27 cellular contexts compared by ENCODE assay signal in genomic region chr3:143824675-143825074, GRCh38. TPM values are rescaled to one million over a fixed set of nuclear protein-coding genes. Genes with fewer than 3 reads are reported as not detected.
DNase-seq lines count a peak whose midpoint lies in the region; ATAC-seq, FAIRE-seq and TF ChIP-seq lines count a peak whose summit lies in the region.
"Had no signal": no experiment of that assay in that cellular context is flagged by ENCODE, and none has a peak within 500 bp of the region (broad histone marks: within the 10 kb centered on the region; RNA-seq: fewer than 3 reads in every experiment).

No MANE protein-coding gene starts in this region.

- POLR2A ChIA-PET in naive thymus-derived CD8-positive, alpha-beta T cell (lab: Charles Lee): no interaction called here
- POLR2A ChIA-PET in HepG2 (lab: Yijun Ruan, JAX): no interaction called here

- intact Hi-C loops in HepG2 (cut with micrococcal nuclease; ENCODE audit: unreplicated experiment): no loop called here

- H3K27me3 ChIP-seq in MG63: no peaks in the 10 kb centered on the region
- no peaks in the 10 kb centered on the region for H3K27me3 ChIP-seq in HepG2 (ENCODE audit: control insufficient read depth in 1 of 2, insufficient read depth in 2 of 2, low read length in 2 of 2)
- H3K27me3 ChIP-seq: cardiac muscle cell, right lobe of liver, upper lobe of left lung had no signal

- no peak for DNase-seq in T-helper 2 cell treated with Interferon-gamma antibody and Interleukin-4, amounts not matched to agents 5 μg/mL and 100 μg/mL, for 36 hours (ENCODE audit: low spot score)
- DNase-seq in T-helper 2 cell (no peak), MG63 (peak; percentile 57), fibroblast of gingiva (ENCODE audit: low read depth) (peak; percentile 81), NCI-H187 treated with DMSO at 0.1 percent for 48 hours (lab: John Stamatoyannopoulos, UW) (no peak), HepG2 (ENCODE audit: low spot score) (no peak)
- DNase-seq in naive thymus-derived CD8-positive, alpha-beta T cell: no peak
- DNase-seq: activated CD4-positive, CD25-positive, alpha-beta regulatory T cell; activated CD8-positive, alpha-beta T cell treated with anti-CD3 and anti-CD28 coated beads for 36 hours; activated T-cell treated with anti-CD3 and anti-CD28 coated beads for 4 hours; BE2C; kidney glomerular epithelial cell; MM.1S; naive B cell; NCI-H146; right lobe of liver; stimulated activated CD4-positive, alpha-beta T cell treated with anti-CD3 and anti-CD28 coated beads, Interleukin-15, amount 100 ng/mL, for 24 hours; T1000; upper lobe of left lung had no signal

- H3K36me3 ChIP-seq in MG63: no peaks in the 10 kb centered on the region
- H3K36me3 ChIP-seq in HepG2 (replicated peaks in 1 of 2; ENCODE audit: control insufficient read depth in 1 of 2, insufficient read depth in 2 of 2, low read length in 2 of 2): no peaks in the 10 kb centered on the region
- H3K36me3 ChIP-seq: BE2C, cardiac muscle cell, HAP-1, right lobe of liver, upper lobe of left lung had no signal

- H3K27me3 Mint-ChIP-seq in T-helper 2 cell treated with Interferon-gamma antibody and Interleukin-4, amounts not matched to agents 5 μg/mL and 100 μg/mL, for 36 hours (ENCODE audit: low read depth): no peaks in the 10 kb centered on the region
- no peaks in the 10 kb centered on the region for H3K27me3 Mint-ChIP-seq in nephron (ENCODE audit: low read depth)
- no peaks in the 10 kb centered on the region for H3K27me3 Mint-ChIP-seq in naive thymus-derived CD8-positive, alpha-beta T cell
- H3K27me3 Mint-ChIP-seq: activated CD8-positive, alpha-beta T cell treated with anti-CD3 and anti-CD28 coated beads for 36 hours; IgD-negative memory B cell; naive B cell had no signal

- H3K9me3 ChIP-seq in MG63 (no peaks in the 10 kb centered on the region), HepG2 (ENCODE audit: low read length) (no peaks in the 10 kb centered on the region)
- H3K9me3 ChIP-seq: BE2C, HAP-1, right lobe of liver, upper lobe of left lung had no signal

- H3K9me3 Mint-ChIP-seq in T-helper 2 cell treated with Interferon-gamma antibody and Interleukin-4, amounts not matched to agents 5 μg/mL and 100 μg/mL, for 36 hours: peaks cover 12% of the 10 kb centered on the region
- no peaks in the 10 kb centered on the region for H3K9me3 Mint-ChIP-seq in nephron
- peaks cover 0 to 13% (median 3%) of the 10 kb centered on the region in 9 donors for H3K9me3 Mint-ChIP-seq in naive thymus-derived CD8-positive, alpha-beta T cell
- H3K9me3 Mint-ChIP-seq: IgD-negative memory B cell had no signal

- TF ChIP-seq CTCF in nephron (IDR thresholded peaks at IDR 0.05; ENCODE audit: unreplicated experiment in 3 of 3): no peak
- TF ChIP-seq CTCF in HepG2 (CRISPR knock-in tag; IDR thresholded peaks at IDR 0.05): no peak

- H3K9ac ChIP-seq in HepG2 (ENCODE audit: insufficient read depth, low read depth, low read length): no peak overlapping the region
- H3K9ac ChIP-seq: parathyroid adenoma had no signal

- H3K79me2 ChIP-seq in HepG2 (ENCODE audit: insufficient read depth, low read length): no peaks in the 10 kb centered on the region
- H3K79me2 ChIP-seq: parathyroid adenoma had no signal

- no peak for ATAC-seq in naive thymus-derived CD8-positive, alpha-beta T cell
- ATAC-seq in HepG2: no peak

- no peak for TF ChIP-seq POLR2A in HepG2 (IDR thresholded peaks at IDR 0.05; ENCODE audit: insufficient read depth in 1 of 2, low read depth in 2 of 2, low read length in 2 of 2)

- in situ Hi-C loops in HepG2 (cut with HindIII; ENCODE audit: extremely low pct_ligation_motif_present, low pct_unique_long_range_greater_than_20kb): no loop called here

- no peak for TF ChIP-seq EP300 in HepG2 (IDR thresholded peaks at IDR 0.05; ENCODE audit: low read depth in 2 of 2, low read length in 2 of 2)
- TF ChIP-seq EP300 in HepG2 (CRISPR knock-in tag; IDR thresholded peaks at IDR 0.05; ENCODE audit: borderline replicate concordance): no peak

- TF ChIP-seq RAD21 in HepG2 (CRISPR knock-in tag; IDR thresholded peaks at IDR 0.05): no peak

- H3K27ac Mint-ChIP-seq in T-helper 2 cell treated with Interferon-gamma antibody and Interleukin-4, amounts not matched to agents 5 μg/mL and 100 μg/mL, for 36 hours: no peak overlapping the region
- peak overlapping the region in 2 of 3 experiments; percentile 93 for H3K27ac Mint-ChIP-seq in nephron
- H3K27ac Mint-ChIP-seq in naive thymus-derived CD8-positive, alpha-beta T cell: peak overlapping the region in 1 of 10 donors; percentile 8
- H3K27ac Mint-ChIP-seq: activated CD8-positive, alpha-beta T cell treated with anti-CD3 and anti-CD28 coated beads for 36 hours; IgD-negative memory B cell; naive B cell had no signal

- H3K4me3 Mint-ChIP-seq in T-helper 2 cell treated with Interferon-gamma antibody and Interleukin-4, amounts not matched to agents 5 μg/mL and 100 μg/mL, for 36 hours: peak overlapping the region; percentile 3
- peak overlapping the region in 2 of 3 experiments; percentile 19 to 36 for H3K4me3 Mint-ChIP-seq in nephron
- no peak overlapping the region for H3K4me3 Mint-ChIP-seq in naive thymus-derived CD8-positive, alpha-beta T cell
- H3K4me3 Mint-ChIP-seq: activated CD8-positive, alpha-beta T cell treated with anti-CD3 and anti-CD28 coated beads for 36 hours had no signal

- peaks cover 21% of the 10 kb centered on the region for H3K36me3 Mint-ChIP-seq in T-helper 2 cell treated with Interferon-gamma antibody and Interleukin-4, amounts not matched to agents 5 μg/mL and 100 μg/mL, for 36 hours (ENCODE audit: low read depth)
- H3K36me3 Mint-ChIP-seq in nephron (ENCODE audit: low read depth): no peaks in the 10 kb centered on the region
- H3K36me3 Mint-ChIP-seq in naive thymus-derived CD8-positive, alpha-beta T cell: peaks cover 0 to 18% (median 0%) of the 10 kb centered on the region in 3 donors

- CTCF ChIA-PET in HepG2 (lab: Yijun Ruan, JAX; ENCODE audit: low intra/inter-chr PET ratio, low total read pairs): no interaction called here

- H3K4me3 ChIP-seq in MG63 (no peak overlapping the region), HepG2 (replicated peaks in 1 of 3; ENCODE audit: insufficient read depth in 1 of 3, low read depth in 2 of 3, low read length in 3 of 3) (no peak overlapping the region)
- H3K4me3 ChIP-seq: cardiac muscle cell, HAP-1, right lobe of liver, upper lobe of left lung had no signal

- H3K4me2 ChIP-seq in HepG2 (ENCODE audit: low read depth, low read length): no peak overlapping the region

- no peak for FAIRE-seq in HepG2 (lab: Jason Lieb, UNC)
- FAIRE-seq: endothelial cell of umbilical vein had no signal

- no TSS peak for BruUV-seq in HepG2 (replicated peaks; lab: Mats Ljungman, UMichigan)

- H3K4me1 ChIP-seq in HepG2 (ENCODE audit: insufficient read depth, low read length): no peaks in the 10 kb centered on the region
- H3K4me1 ChIP-seq: BE2C, HAP-1, parathyroid adenoma had no signal

- H3K27ac ChIP-seq in HepG2 (ENCODE audit: extremely low read length, insufficient read depth, low read length): no peak overlapping the region
- H3K27ac ChIP-seq: 22Rv1, cardiac muscle cell, parathyroid adenoma, right lobe of liver had no signal

- peaks cover 31% of the 10 kb centered on the region for H3K4me1 Mint-ChIP-seq in T-helper 2 cell treated with Interferon-gamma antibody and Interleukin-4, amounts not matched to agents 5 μg/mL and 100 μg/mL, for 36 hours (ENCODE audit: low read depth)
- H3K4me1 Mint-ChIP-seq in nephron: peaks cover 45% of the 10 kb centered on the region
- peaks cover 13 to 57% (median 33%) of the 10 kb centered on the region in 4 donors for H3K4me1 Mint-ChIP-seq in naive thymus-derived CD8-positive, alpha-beta T cell

- WGBS in HepG2 (ENCODE audit: low lambda C conversion rate): 3% methylated on average over 2 of the region's 2 CpGs

- no peak overlapping the region for H2AFZ ChIP-seq in HepG2 (ENCODE audit: low read length)
- H2AFZ ChIP-seq: parathyroid adenoma had no signal

- no peaks in the 10 kb centered on the region for H4K20me1 ChIP-seq in HepG2 (ENCODE audit: insufficient read depth, low read length)

TF ChIP-seq in HepG2, 621 proteins besides CTCF, POLR2A, EP300 and RAD21 (continues in another document):
- no peak for TF ChIP-seq HOXA7 (CRISPR knock-in tag; IDR thresholded peaks at IDR 0.05)
- no peak for TF ChIP-seq ZBTB20 (CRISPR knock-in tag; IDR thresholded peaks at IDR 0.05; ENCODE audit: borderline replicate concordance, low read depth)
- TF ChIP-seq ATF4 (CRISPR knock-in tag; IDR thresholded peaks at IDR 0.05): no peak

RNA-seq across cellular contexts. Expression of gene SLC9A9, which starts 23.6 kb away (rescaled TPM):
- total RNA-seq in MG63 (2014; rRNA removed; shearing (Covaris generic); ENCODE audit: low replicate concordance): 0.20 and 10.1 TPM in 2 replicates
- 10 to 100 TPM in 1 of 2 experiments, 1 to 10 TPM in 1; 9.6 to 10.9 TPM for total RNA-seq in naive thymus-derived CD8-positive, alpha-beta T cell
- polyA plus RNA-seq in naive thymus-derived CD8-positive, alpha-beta T cell: 10 to 100 TPM; 14.2 to 19.4 (median 17.3) TPM
- not detected in 2 replicates for total RNA-seq in HepG2 (2016; rRNA removed; fragmentation: Illumina TruSeq; extraction: Trizol)
- total RNA-seq in HepG2 (2016; cell fraction: cytosol; rRNA removed; fragmentation: Illumina TruSeq; extraction: Trizol; ENCODE audit: low read depth): not detected in 2 replicates
- not detected in 2 replicates for total RNA-seq in HepG2 (2016; cell fraction: insoluble cytoplasmic fraction; rRNA removed; fragmentation: Illumina TruSeq; extraction: Trizol)
- not detected in 2 replicates for total RNA-seq in HepG2 (2016; cell fraction: membrane; rRNA removed; fragmentation: Illumina TruSeq; extraction: Trizol)
- total RNA-seq in HepG2 (2016; cell fraction: nucleus; rRNA removed; fragmentation: Illumina TruSeq; extraction: Trizol): not detected in 2 replicates
- polyA plus RNA-seq in HepG2 (2011; rRNA removed): not detected in 2 replicates
- not detected in 2 replicates for polyA plus RNA-seq in HepG2 (2011; cell fraction: cytosol; rRNA removed)
- polyA plus RNA-seq in HepG2 (2011; cell fraction: nucleus; rRNA removed): not detected in 2 replicates
- polyA plus RNA-seq in HepG2 (2012): not detected in 2 replicates
- not detected in 2 replicates for polyA plus RNA-seq in HepG2 (2016; cell fraction: cytosol; fragmentation: Illumina TruSeq; extraction: Trizol; ENCODE audit: low read depth)
- not detected in 2 replicates for polyA plus RNA-seq in HepG2 (2016; cell fraction: insoluble cytoplasmic fraction; fragmentation: Illumina TruSeq; extraction: Trizol; ENCODE audit: low read depth)
- polyA plus RNA-seq in HepG2 (2016; cell fraction: membrane; fragmentation: Illumina TruSeq; extraction: Trizol; ENCODE audit: low read depth): not detected in 2 replicates
- polyA plus RNA-seq in HepG2 (2016; cell fraction: nucleus; fragmentation: Illumina TruSeq; extraction: Trizol; ENCODE audit: insufficient read depth, low read depth): not detected in 2 replicates
- not detected in 2 replicates for polyA minus RNA-seq in HepG2 (2011; rRNA and poly(A)+ RNA removed; ENCODE audit: low replicate concordance)
- polyA minus RNA-seq in HepG2 (2011; cell fraction: cytosol; rRNA and poly(A)+ RNA removed): not detected in 2 replicates
- not detected in 2 replicates for polyA minus RNA-seq in HepG2 (2011; cell fraction: nucleus; rRNA and poly(A)+ RNA removed)
- total RNA-seq: G401 had no signal

Comparison
In these comparisons a context has a peak if more than half of its experiments do, and no peak if none do; other contexts are left out.
1. DNase-seq: peak in MG63 (single experiment) and fibroblast of gingiva (single experiment); none in T-helper 2 cell treated with Interferon-gamma antibody and Interleukin-4, amounts not matched to agents 5 μg/mL and 100 μg/mL, for 36 hours (single experiment), T-helper 2 cell (0 of 5), naive thymus-derived CD8-positive, alpha-beta T cell (0 of 10), NCI-H187 treated with DMSO at 0.1 percent for 48 hours (single experiment) and HepG2 (single experiment).
2. H3K4me3 Mint-ChIP-seq: peak in T-helper 2 cell treated with Interferon-gamma antibody and Interleukin-4, amounts not matched to agents 5 μg/mL and 100 μg/mL, for 36 hours (single experiment) and nephron (2 of 3); none in naive thymus-derived CD8-positive, alpha-beta T cell (0 of 10).